1 cellular context compared by ENCODE assay signal in the genomic region with DNA sequence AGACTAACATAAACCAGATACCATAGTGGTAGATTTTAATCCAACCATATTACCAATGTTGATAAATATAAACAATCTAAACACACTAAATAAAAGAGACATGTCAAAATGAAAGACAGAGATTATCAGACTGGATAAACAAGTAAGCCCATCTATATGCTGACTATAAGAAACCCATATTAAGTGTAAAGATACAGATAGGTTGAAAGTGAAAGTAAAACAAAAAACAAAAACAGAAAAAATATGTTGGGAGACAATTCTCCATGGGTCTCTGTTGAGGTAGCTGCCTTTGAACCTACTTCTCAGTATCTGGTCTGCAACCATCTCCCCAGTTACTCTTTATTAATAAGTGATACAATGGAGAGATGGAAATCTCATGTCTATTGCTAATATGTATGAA.
TF ChIP-seq lines count a peak whose summit lies in the region.

No MANE protein-coding gene starts in this region.

TF ChIP-seq in endothelial cell of umbilical vein, 7 proteins besides CTCF, POLR2A, EP300 and RAD21 (continued from another document):
- TF ChIP-seq JUN (IDR thresholded peaks at IDR 0.05; ENCODE audit: borderline replicate concordance, insufficient read depth, insufficient read length, low read depth) (no peak), EZH2 (IDR thresholded peaks at IDR 0.05; ENCODE audit: borderline replicate concordance, low read depth, low read length, severe bottlenecking) (no peak)
TF ChIP-seq in endothelial cell of umbilical vein: peak in this region for 0.
